ENCODE assay signal across 16 cellular contexts in genomic region chr5:9927106-9927505, GRCh38.
A peak's percentile ranks its signal among the peaks of the same experiment; 100 is the strongest.
DNase-seq lines count a peak whose midpoint lies in the region; ATAC-seq, FAIRE-seq and TF ChIP-seq lines count a peak whose summit lies in the region.
"Had no signal": no experiment of that assay in that cellular context is flagged by ENCODE, and none has a peak within 500 bp of the region (broad histone marks: within the 10 kb centered on the region; RNA-seq: fewer than 3 reads in every experiment).

No MANE protein-coding gene starts in this region.

- no peaks in the 10 kb centered on the region for H3K36me3 Mint-ChIP-seq in activated CD8-positive, alpha-beta memory T cell treated with anti-CD3 and anti-CD28 coated beads, Interleukin-2, amount 10 ng/mL, durations not matched to agents 7 days and 5 days
- H3K36me3 Mint-ChIP-seq: immature natural killer cell had no signal

- no peak for TF ChIP-seq CTCF in astrocyte of the spinal cord (IDR thresholded peaks at IDR 0.05; ENCODE audit: low read depth, low read length)

- H3K4me3 ChIP-seq in astrocyte of the spinal cord (ENCODE audit: low read depth, low read length) = no peak overlapping the region
- H3K4me3 ChIP-seq: upper lobe of left lung had no signal

- in situ Hi-C loops in astrocyte of the spinal cord (cut with HindIII; ENCODE audit: low sequenced_read_pairs) = no loop called here

- no peaks in the 10 kb centered on the region for H3K4me1 Mint-ChIP-seq in activated CD8-positive, alpha-beta memory T cell treated with anti-CD3 and anti-CD28 coated beads, Interleukin-2, amount 10 ng/mL, durations not matched to agents 7 days and 5 days
- H3K4me1 Mint-ChIP-seq: activated naive CD8-positive, alpha-beta T cell treated with anti-CD3 and anti-CD28 coated beads for 36 hours; immature natural killer cell had no signal

- no peak for ATAC-seq in HG02970 (IDR thresholded peaks at IDR 0.05; ENCODE audit: low FRiP score, unreplicated experiment)
- no peak for ATAC-seq in activated CD8-positive, alpha-beta memory T cell treated with anti-CD3 and anti-CD28 coated beads, Interleukin-2, amount 10 ng/mL, durations not matched to agents 7 days and 5 days

- H3K9me3 Mint-ChIP-seq in activated CD8-positive, alpha-beta memory T cell treated with anti-CD3 and anti-CD28 coated beads, Interleukin-2, amount 10 ng/mL, durations not matched to agents 7 days and 5 days (ENCODE audit: low read depth) = peaks cover 9% of the 10 kb centered on the region

- H3K27me3 Mint-ChIP-seq in activated CD8-positive, alpha-beta memory T cell treated with anti-CD3 and anti-CD28 coated beads, Interleukin-2, amount 10 ng/mL, durations not matched to agents 7 days and 5 days = no peaks in the 10 kb centered on the region
- H3K27me3 Mint-ChIP-seq: activated naive CD8-positive, alpha-beta T cell treated with anti-CD3 and anti-CD28 coated beads for 36 hours had no signal

- CTCF ChIA-PET in activated CD8-positive, alpha-beta memory T cell treated with anti-CD3 and anti-CD28 coated beads, Interleukin-2, amount 10 ng/mL, durations not matched to agents 7 days and 5 days (lab: Charles Lee) = no interaction called here

- no peak for FAIRE-seq in frontal cortex (lab: Jason Lieb, UNC)
- FAIRE-seq: H54 had no signal

- peak; percentile 31 for DNase-seq in AG08395 (ENCODE audit: low spot score)
- peak; percentile 22 for DNase-seq in HS-27A (ENCODE audit: low read depth)
- DNase-seq in astrocyte of the spinal cord (ENCODE audit: low read depth, low spot score) = peak; percentile 37
- peak; percentile 87 for DNase-seq in kidney tubule cell (ENCODE audit: low spot score)
- no peak for DNase-seq in COLO829 (ENCODE audit: low spot score)
- DNase-seq in frontal cortex (ENCODE audit: low spot score in 2 of 2) = no peak
- no peak for DNase-seq in activated CD8-positive, alpha-beta memory T cell treated with anti-CD3 and anti-CD28 coated beads, Interleukin-2, amount 10 ng/mL, durations not matched to agents 7 days and 5 days
- DNase-seq: activated naive CD8-positive, alpha-beta T cell treated with anti-CD3 and anti-CD28 coated beads for 36 hours; DND-41; immature natural killer cell; Kasumi-1; NCI-H187 treated with DMSO at 0.1 percent for 48 hours; stimulated activated CD4-positive, alpha-beta T cell treated with anti-CD3 and anti-CD28 coated beads, Interleukin-2, amount 100 ng/mL, for 48 hours; upper lobe of left lung had no signal

- no peak overlapping the region for H3K4me3 Mint-ChIP-seq in activated CD8-positive, alpha-beta memory T cell treated with anti-CD3 and anti-CD28 coated beads, Interleukin-2, amount 10 ng/mL, durations not matched to agents 7 days and 5 days
- H3K4me3 Mint-ChIP-seq: activated naive CD8-positive, alpha-beta T cell treated with anti-CD3 and anti-CD28 coated beads for 36 hours; immature natural killer cell had no signal

- no peak overlapping the region for H3K27ac Mint-ChIP-seq in activated CD8-positive, alpha-beta memory T cell treated with anti-CD3 and anti-CD28 coated beads, Interleukin-2, amount 10 ng/mL, durations not matched to agents 7 days and 5 days
- H3K27ac Mint-ChIP-seq: activated naive CD8-positive, alpha-beta T cell treated with anti-CD3 and anti-CD28 coated beads for 36 hours; immature natural killer cell had no signal

Comparison
In these comparisons a context has a peak if more than half of its experiments do, and no peak if none do; other contexts are left out.
1. DNase-seq: peak in AG08395 (single experiment), HS-27A (single experiment), astrocyte of the spinal cord (single experiment) and kidney tubule cell (single experiment); none in COLO829 (single experiment), frontal cortex (0 of 2) and activated CD8-positive, alpha-beta memory T cell treated with anti-CD3 and anti-CD28 coated beads, Interleukin-2, amount 10 ng/mL, durations not matched to agents 7 days and 5 days (single experiment).